ENCODE assay signal across 8 cellular contexts in the genomic region with DNA sequence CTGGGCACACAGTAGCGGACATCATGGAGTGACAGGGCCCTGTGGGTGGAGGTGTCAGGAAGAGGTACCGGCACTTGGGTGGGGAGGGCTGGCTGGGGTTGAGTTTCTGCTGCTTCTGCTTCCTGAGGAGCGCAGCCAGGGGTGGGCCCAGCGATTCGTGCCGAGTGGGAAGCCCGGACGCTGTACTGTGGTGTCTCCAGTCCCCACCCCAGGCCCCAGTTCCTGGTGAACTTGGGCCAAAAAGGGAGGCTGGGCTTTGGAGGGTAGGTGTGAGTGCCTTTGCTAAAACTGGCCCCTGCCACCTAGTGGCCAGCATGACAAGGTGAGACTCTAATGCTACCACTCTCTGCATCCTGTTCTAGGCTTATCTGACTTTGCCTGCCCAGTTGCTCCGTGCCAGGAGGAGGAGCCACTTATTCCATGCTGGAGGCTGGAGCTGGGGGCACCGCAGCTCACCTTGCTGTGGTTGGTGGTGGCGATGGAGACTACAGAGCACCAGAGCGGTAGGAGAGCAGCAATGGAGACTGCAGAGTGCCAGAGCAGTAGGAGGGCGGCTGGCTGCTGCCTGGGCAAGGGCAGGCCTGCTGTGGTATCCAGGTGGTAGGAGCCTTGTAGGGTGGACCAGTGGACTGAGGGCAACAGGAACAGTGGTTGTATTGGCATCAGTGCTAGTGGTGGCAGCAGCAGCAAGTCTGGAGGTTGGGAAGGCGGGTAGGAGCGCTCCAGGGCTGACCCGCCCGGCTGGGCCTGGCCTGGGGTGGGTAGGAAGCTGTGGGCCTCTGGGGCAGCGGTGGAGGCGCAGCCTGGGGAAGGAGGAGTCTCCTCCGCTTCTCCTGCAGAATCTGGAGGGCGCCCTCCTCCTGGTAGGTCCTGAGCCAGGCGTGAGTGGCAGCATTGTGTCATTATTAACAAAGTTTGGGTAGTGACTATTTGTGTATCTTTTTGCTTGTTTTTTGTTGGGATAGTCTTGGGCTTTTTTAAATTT. TPM values are rescaled to one million over a fixed set of nuclear protein-coding genes. Genes with fewer than 3 reads are reported as not detected.
A peak's percentile ranks its signal among the peaks of the same experiment; 100 is the strongest.
DNase-seq lines count a peak whose midpoint lies in the region; ATAC-seq and TF ChIP-seq lines count a peak whose summit lies in the region.

No MANE protein-coding gene starts in this region.

- H3K27me3 Mint-ChIP-seq in activated naive CD8-positive, alpha-beta T cell treated with anti-CD3 and anti-CD28 coated beads, Interleukin-2, amount 50 U/mL, for 24 hours = peaks cover 20% of the 10 kb centered on the region

- H3K4me1 ChIP-seq in A673 (ENCODE audit: insufficient read depth, low read length, poor library complexity, severe bottlenecking) = peaks cover 4% of the 10 kb centered on the region
- H3K4me1 ChIP-seq in effector memory CD4-positive, alpha-beta T cell (ENCODE audit: control insufficient read depth, insufficient read depth, low read length, poor library complexity, severe bottlenecking) = peaks cover 29% of the 10 kb centered on the region

- no peak overlapping the region for H3K27ac Mint-ChIP-seq in activated naive CD8-positive, alpha-beta T cell treated with anti-CD3 and anti-CD28 coated beads, Interleukin-2, amount 50 U/mL, for 24 hours

- intact Hi-C loops in A673 (cut with micrococcal nuclease; ENCODE audit: unreplicated experiment) = loop anchor here (10.0 kb wide), 1 partner anchor 232 kb away; no protein-coding TSS in a partner anchor

- H3K27ac ChIP-seq in A673 (ENCODE audit: low read depth, low read length, poor library complexity, severe bottlenecking) = no peak overlapping the region
- no peak overlapping the region for H3K27ac ChIP-seq in effector memory CD4-positive, alpha-beta T cell (ENCODE audit: insufficient read depth, low read length, poor library complexity, severe bottlenecking)

- H3K36me3 Mint-ChIP-seq in activated naive CD8-positive, alpha-beta T cell treated with anti-CD3 and anti-CD28 coated beads, Interleukin-2, amount 50 U/mL, for 24 hours (ENCODE audit: low read depth) = no peaks in the 10 kb centered on the region

- CTCF ChIA-PET in A673 (lab: Charles Lee) = no interaction called here

- no peak overlapping the region for H3K4me3 Mint-ChIP-seq in activated naive CD8-positive, alpha-beta T cell treated with anti-CD3 and anti-CD28 coated beads, Interleukin-2, amount 50 U/mL, for 24 hours

- H3K9me3 Mint-ChIP-seq in activated naive CD8-positive, alpha-beta T cell treated with anti-CD3 and anti-CD28 coated beads, Interleukin-2, amount 50 U/mL, for 24 hours = no peaks in the 10 kb centered on the region

- H3K4me1 Mint-ChIP-seq in activated naive CD8-positive, alpha-beta T cell treated with anti-CD3 and anti-CD28 coated beads, Interleukin-2, amount 50 U/mL, for 24 hours = peaks cover 12% of the 10 kb centered on the region

- peak; percentile 47 for ATAC-seq in activated naive CD8-positive, alpha-beta T cell treated with anti-CD3 and anti-CD28 coated beads, Interleukin-2, amount 50 U/mL, for 24 hours
- ATAC-seq in HG03457 (IDR thresholded peaks at IDR 0.05; ENCODE audit: unreplicated experiment) = no peak

- BruUV-seq in A673 (replicated peaks; lab: Mats Ljungman, UMichigan) = no TSS peak

- no peaks in the 10 kb centered on the region for H3K36me3 ChIP-seq in A673 (ENCODE audit: insufficient read depth, low read length, poor library complexity, severe bottlenecking)
- H3K36me3 ChIP-seq in effector memory CD4-positive, alpha-beta T cell (ENCODE audit: control insufficient read depth, insufficient read depth, low read length) = no peaks in the 10 kb centered on the region

- peaks cover 18% of the 10 kb centered on the region for H3K27me3 ChIP-seq in A673 (replicated peaks; ENCODE audit: insufficient read depth, low read depth, low read length, poor library complexity)
- no peaks in the 10 kb centered on the region for H3K27me3 ChIP-seq in effector memory CD4-positive, alpha-beta T cell (replicated peaks; ENCODE audit: control insufficient read depth, insufficient read depth, low read length, poor library complexity, severe bottlenecking)

- H3K4me3 ChIP-seq in A673 (ENCODE audit: low read depth, low read length, poor library complexity, severe bottlenecking) (no peak overlapping the region), GM12864 (ENCODE audit: low read depth, low read length) (no peak overlapping the region)
- H3K4me3 ChIP-seq in effector memory CD4-positive, alpha-beta T cell (ENCODE audit: insufficient read depth, low read depth, low read length, poor library complexity, severe bottlenecking) = no peak overlapping the region

- DNase-seq in A673 (ENCODE audit: low spot score) (peak; percentile 28), GM12864 (ENCODE audit: low read depth) (peak; percentile 10), NCI-H748 treated with DMSO at 0.1 percent for 48 hours (lab: John Stamatoyannopoulos, UW) (peak; percentile 4), kidney glomerular epithelial cell (lab: John Stamatoyannopoulos, UW) (peak; percentile 3), ecto neural progenitor cell (ENCODE audit: low spot score) (no peak)
- DNase-seq in activated naive CD8-positive, alpha-beta T cell treated with anti-CD3 and anti-CD28 coated beads, Interleukin-2, amount 50 U/mL, for 24 hours = peak; percentile 26
- DNase-seq in effector memory CD4-positive, alpha-beta T cell = no peak

- TF ChIP-seq CTCF in A673 (conservative IDR thresholded peaks at IDR 0.05; ENCODE audit: low read depth, low read length) (peak; percentile 55), GM12864 (IDR thresholded peaks at IDR 0.05; ENCODE audit: low read depth, low read length, missing control alignments) (peak; percentile 88)

- no peaks in the 10 kb centered on the region for H3K9me3 ChIP-seq in A673 (ENCODE audit: low read depth, low read length, poor library complexity, severe bottlenecking)
- H3K9me3 ChIP-seq in effector memory CD4-positive, alpha-beta T cell (ENCODE audit: control insufficient read depth, low read length) = no peaks in the 10 kb centered on the region

- POLR2A ChIA-PET in A673 (lab: Charles Lee; ENCODE audit: low non-redundant PET) = no interaction called here

RNA-seq across cellular contexts. Expression of a gene that starts 2.2 kb away (rescaled TPM):
- total RNA-seq in A673 (2021) = 0.13 TPM in 1 of 2 replicates, not detected in the other

RNA-seq across cellular contexts. Expression of a gene that starts 48.0 kb away (rescaled TPM):
- total RNA-seq in A673 (2021) = not detected in 2 replicates

RNA-seq across cellular contexts. Expression of a gene that starts 48.1 kb away (rescaled TPM):
- total RNA-seq in A673 (2021) = 0.15 and 0.19 TPM in 2 replicates

Comparison
In these comparisons a context has a peak if more than half of its experiments do, and no peak if none do; other contexts are left out.
1. DNase-seq: peak in A673 (single experiment), GM12864 (single experiment), NCI-H748 treated with DMSO at 0.1 percent for 48 hours (single experiment), activated naive CD8-positive, alpha-beta T cell treated with anti-CD3 and anti-CD28 coated beads, Interleukin-2, amount 50 U/mL, for 24 hours (single experiment) and kidney glomerular epithelial cell (single experiment); none in effector memory CD4-positive, alpha-beta T cell (0 of 3) and ecto neural progenitor cell (single experiment).